In the genomic region with DNA sequence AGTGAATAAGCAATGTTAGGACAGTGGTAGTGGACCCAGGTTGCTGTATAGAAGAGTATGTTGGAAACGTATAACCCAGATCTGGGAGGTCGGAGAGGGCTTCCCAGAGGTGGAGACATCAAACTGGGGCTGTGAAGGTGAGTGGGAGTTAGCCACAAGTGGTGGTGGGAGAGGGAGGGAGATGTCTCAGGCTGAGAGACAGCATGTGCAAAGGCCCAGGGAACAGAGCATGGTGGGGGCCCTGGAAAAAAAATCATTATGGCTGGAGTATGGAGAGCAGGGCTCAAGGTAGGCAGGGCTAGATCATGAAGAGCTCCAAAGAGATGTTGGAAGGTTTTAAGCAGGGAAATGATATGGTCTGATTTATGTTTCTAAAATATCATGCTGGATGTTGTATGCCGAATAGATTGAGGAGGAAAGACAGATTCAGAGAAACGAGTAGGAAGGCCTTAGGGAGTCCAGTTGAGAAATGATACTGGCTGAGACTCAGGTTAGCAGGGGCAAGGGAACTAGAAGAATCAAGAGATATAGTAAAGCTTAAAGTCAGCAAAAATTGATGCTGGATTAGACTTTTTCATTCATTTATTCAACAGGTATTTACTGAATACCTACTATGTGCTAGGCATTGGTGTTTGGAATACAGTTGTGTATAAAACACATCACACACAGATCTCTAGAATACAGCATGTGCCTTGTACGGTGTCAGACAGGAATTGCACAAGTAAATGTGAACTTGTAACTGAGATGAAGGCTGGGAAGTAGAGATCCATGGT, we compare ENCODE assay signal across 20 cellular contexts.
"Had no signal": no experiment of that assay in that cellular context is flagged by ENCODE, and none has a peak within 500 bp of the region (broad histone marks: within the 10 kb centered on the region; RNA-seq: fewer than 3 reads in every experiment).

No MANE protein-coding gene starts in this region.

- H3K4me1 ChIP-seq: foreskin keratinocyte had no signal

- H3K27ac Mint-ChIP-seq: T-helper 2 cell treated with Interferon-gamma antibody and Interleukin-4, amounts not matched to agents 5 μg/mL and 100 μg/mL, for 36 hours had no signal

- H3K4me3 ChIP-seq: left ventricle myocardium inferior, sigmoid colon, smooth muscle cell had no signal

- H3K9me3 Mint-ChIP-seq: neural crest cell; T-helper 2 cell treated with Interferon-gamma antibody and Interleukin-4, amounts not matched to agents 5 μg/mL and 100 μg/mL, for 36 hours had no signal

- ATAC-seq: foreskin keratinocyte, SK-N-SH treated with all-trans-retinoic acid at 6 μM for 48 hours had no signal

- H3K27me3 ChIP-seq: foreskin keratinocyte, sigmoid colon had no signal

- H3K27ac ChIP-seq: foreskin keratinocyte, left ventricle myocardium inferior, sigmoid colon, VCaP had no signal

- DNase-seq: activated CD4-positive, alpha-beta T cell treated with anti-CD3 and anti-CD28 coated beads for 1 hour; activated CD4-positive, alpha-beta T cell treated with anti-CD3 and anti-CD28 coated beads, Interleukin-2, amount 50 U/mL, for 1 hour; activated naive CD4-positive, alpha-beta T cell; activated T-cell treated with anti-CD3 and anti-CD28 coated beads, Interleukin-2, amount 50 U/mL, for 1 hour; cortex of kidney; effector CD4-positive, alpha-beta T cell; foreskin keratinocyte; hypothalamus; left ventricle myocardium inferior; midbrain; occipital lobe; posterior cingulate gyrus; sigmoid colon; stimulated activated CD4-positive, alpha-beta T cell treated with anti-CD3 and anti-CD28 coated beads, Interleukin-15, amount 100 ng/mL, for 24 hours; stimulated activated naive CD4-positive, alpha-beta T cell treated with Interleukin-2 at 50 U/mL for 16 hours had no signal

- H3K4me3 Mint-ChIP-seq: neural crest cell; T-helper 2 cell treated with Interferon-gamma antibody and Interleukin-4, amounts not matched to agents 5 μg/mL and 100 μg/mL, for 36 hours had no signal

- H3K36me3 ChIP-seq: left ventricle myocardium inferior, sigmoid colon had no signal

- H3K9me3 ChIP-seq: left ventricle myocardium inferior, sigmoid colon had no signal
